In the genomic region with DNA sequence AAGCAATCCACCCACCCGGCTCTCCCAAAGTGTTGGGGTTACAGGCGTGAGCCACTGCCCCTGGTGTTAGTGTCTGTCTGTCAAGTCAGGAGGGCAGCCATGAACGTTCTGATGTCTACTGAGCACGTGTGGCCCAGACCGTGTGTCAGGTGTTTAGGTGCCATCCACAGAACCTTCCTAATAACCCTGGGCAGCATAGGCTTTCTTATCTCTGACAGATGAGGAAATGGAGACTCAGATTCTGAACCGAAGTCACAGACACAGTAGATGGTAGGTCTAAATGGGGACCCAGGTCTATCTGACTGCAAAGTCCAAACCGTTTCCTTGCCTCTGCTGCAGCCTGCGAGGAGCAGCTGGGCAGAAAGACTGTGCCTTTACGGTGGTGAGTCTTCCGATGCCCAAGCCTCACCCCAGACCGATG, we compare ENCODE assay signal across 8 cellular contexts. TPM values are rescaled to one million over a fixed set of nuclear protein-coding genes. Genes with fewer than 3 reads are reported as not detected.
DNase-seq lines count a peak whose midpoint lies in the region; TF ChIP-seq lines count a peak whose summit lies in the region.

No MANE protein-coding gene starts in this region.

- H3K4me2 ChIP-seq in Loucy (ENCODE audit: low read depth, low read length, poor library complexity, severe bottlenecking) = peak overlapping the region; percentile 81
- no peak overlapping the region for H3K4me2 ChIP-seq in neural cell (ENCODE audit: low read length)

- no peak overlapping the region for H3K27ac ChIP-seq in neural cell (ENCODE audit: low read length)

- H4K20me1 ChIP-seq in Loucy (ENCODE audit: insufficient read depth, low read length, poor library complexity, severe bottlenecking) (no peaks in the 10 kb centered on the region), neural cell (ENCODE audit: insufficient read depth) (no peaks in the 10 kb centered on the region)

- H3K36me3 ChIP-seq in Loucy (ENCODE audit: insufficient read depth, low read length) (no peaks in the 10 kb centered on the region), neural cell (ENCODE audit: insufficient read depth, low read length) (no peaks in the 10 kb centered on the region)

- no peak for TF ChIP-seq RAD21 in neural cell (conservative IDR thresholded peaks at IDR 0.05)

- H3F3A ChIP-seq in Loucy (ENCODE audit: low read depth) = 0 out of 2 replicates have a peak, but pooled peaks cover 6% of the 10 kb centered on the region
- no peaks in the 10 kb centered on the region for H3F3A ChIP-seq in neural cell (ENCODE audit: insufficient read depth, low read length, poor library complexity, severe bottlenecking)

- H3K4me1 ChIP-seq in Loucy (ENCODE audit: insufficient read depth, low read length, poor library complexity, severe bottlenecking) = peaks cover 37% of the 10 kb centered on the region

- H3K27me3 ChIP-seq in Loucy (ENCODE audit: insufficient read depth, low read length, poor library complexity, severe bottlenecking) = no peaks in the 10 kb centered on the region
- H3K27me3 ChIP-seq in neural cell (ENCODE audit: insufficient read depth, low read depth, low read length) = peaks cover 52% of the 10 kb centered on the region

- H3K4me3 ChIP-seq in Loucy (ENCODE audit: low read length, poor library complexity, severe bottlenecking) (peak overlapping the region; percentile 71), cardiac fibroblast (replicated peaks in 1 of 2; ENCODE audit: low read depth in 2 of 2, low read length in 2 of 2) (peak overlapping the region; percentile 73 to 79), neural cell (ENCODE audit: low read length) (peak overlapping the region; percentile 68)

- TF ChIP-seq EP300 in neural cell (conservative IDR thresholded peaks at IDR 0.05; ENCODE audit: poor library complexity, severe bottlenecking) = no peak

- H3K9ac ChIP-seq in Loucy (ENCODE audit: low read depth, low read length, poor library complexity, severe bottlenecking) = no peak overlapping the region
- H3K9ac ChIP-seq in neural cell (ENCODE audit: low read length) = no peak overlapping the region

- H3K9me2 ChIP-seq in Loucy (replicated peaks; ENCODE audit: low read depth, low read length) = no peaks in the 10 kb centered on the region
- H3K9me2 ChIP-seq in neural cell (ENCODE audit: insufficient read depth, low read length) = no peaks in the 10 kb centered on the region

- DNase-seq in D341Med (ENCODE audit: low spot score) (peak; percentile 18), cardiac fibroblast (ENCODE audit: low read depth in 2 of 2) (no peak), cortex of kidney (lab: John Stamatoyannopoulos, UW) (no peak), AG08395 (ENCODE audit: low spot score) (no peak), NCI-H1092 treated with DMSO at 0.1 percent for 48 hours (lab: John Stamatoyannopoulos, UW) (no peak), HT-29 (ENCODE audit: low spot score) (no peak)

- H3K9me3 ChIP-seq in Loucy (ENCODE audit: insufficient read depth, low read depth, low read length) (no peaks in the 10 kb centered on the region), neural cell (ENCODE audit: low read length) (no peaks in the 10 kb centered on the region)

- H2AFZ ChIP-seq in Loucy (ENCODE audit: low read length) (peak overlapping the region; percentile 18), neural cell (ENCODE audit: low read depth, low read length) (no peak overlapping the region)

- no peaks in the 10 kb centered on the region for H3K79me2 ChIP-seq in Loucy (ENCODE audit: insufficient read depth, low read length)
- H3K79me2 ChIP-seq in neural cell (replicated peaks; ENCODE audit: insufficient read depth, low read length) = no peaks in the 10 kb centered on the region

- TF ChIP-seq CTCF in Loucy (conservative IDR thresholded peaks at IDR 0.05; ENCODE audit: low read length) = no peak
- no peak for TF ChIP-seq CTCF in cardiac fibroblast (IDR thresholded peaks at IDR 0.05; ENCODE audit: low read depth, low read length)
- no peak for TF ChIP-seq CTCF in neural cell (IDR thresholded peaks at IDR 0.05; ENCODE audit: poor library complexity, severe bottlenecking)

TF ChIP-seq in neural cell, 6 proteins besides CTCF, POLR2A, EP300 and RAD21:
- no peak for TF ChIP-seq MXI1 (conservative IDR thresholded peaks at IDR 0.05; ENCODE audit: poor library complexity, severe bottlenecking)
- TF ChIP-seq, protein P1, sequence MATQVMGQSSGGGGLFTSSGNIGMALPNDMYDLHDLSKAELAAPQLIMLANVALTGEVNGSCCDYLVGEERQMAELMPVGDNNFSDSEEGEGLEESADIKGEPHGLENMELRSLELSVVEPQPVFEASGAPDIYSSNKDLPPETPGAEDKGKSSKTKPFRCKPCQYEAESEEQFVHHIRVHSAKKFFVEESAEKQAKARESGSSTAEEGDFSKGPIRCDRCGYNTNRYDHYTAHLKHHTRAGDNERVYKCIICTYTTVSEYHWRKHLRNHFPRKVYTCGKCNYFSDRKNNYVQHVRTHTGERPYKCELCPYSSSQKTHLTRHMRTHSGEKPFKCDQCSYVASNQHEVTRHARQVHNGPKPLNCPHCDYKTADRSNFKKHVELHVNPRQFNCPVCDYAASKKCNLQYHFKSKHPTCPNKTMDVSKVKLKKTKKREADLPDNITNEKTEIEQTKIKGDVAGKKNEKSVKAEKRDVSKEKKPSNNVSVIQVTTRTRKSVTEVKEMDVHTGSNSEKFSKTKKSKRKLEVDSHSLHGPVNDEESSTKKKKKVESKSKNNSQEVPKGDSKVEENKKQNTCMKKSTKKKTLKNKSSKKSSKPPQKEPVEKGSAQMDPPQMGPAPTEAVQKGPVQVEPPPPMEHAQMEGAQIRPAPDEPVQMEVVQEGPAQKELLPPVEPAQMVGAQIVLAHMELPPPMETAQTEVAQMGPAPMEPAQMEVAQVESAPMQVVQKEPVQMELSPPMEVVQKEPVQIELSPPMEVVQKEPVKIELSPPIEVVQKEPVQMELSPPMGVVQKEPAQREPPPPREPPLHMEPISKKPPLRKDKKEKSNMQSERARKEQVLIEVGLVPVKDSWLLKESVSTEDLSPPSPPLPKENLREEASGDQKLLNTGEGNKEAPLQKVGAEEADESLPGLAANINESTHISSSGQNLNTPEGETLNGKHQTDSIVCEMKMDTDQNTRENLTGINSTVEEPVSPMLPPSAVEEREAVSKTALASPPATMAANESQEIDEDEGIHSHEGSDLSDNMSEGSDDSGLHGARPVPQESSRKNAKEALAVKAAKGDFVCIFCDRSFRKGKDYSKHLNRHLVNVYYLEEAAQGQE (IDR thresholded peaks at IDR 0.05; ENCODE audit: borderline replicate concordance) = no peak
- no peak for TF ChIP-seq POLR2AphosphoS5 (IDR thresholded peaks at IDR 0.05)
- no peak for TF ChIP-seq EZH2 (IDR thresholded peaks at IDR 0.05; ENCODE audit: borderline replicate concordance, insufficient read depth, low read length, poor library complexity, severe bottlenecking)
- TF ChIP-seq SMC3 (conservative IDR thresholded peaks at IDR 0.05; ENCODE audit: poor library complexity) = no peak
- no peak for TF ChIP-seq TAF1 (IDR thresholded peaks at IDR 0.05; ENCODE audit: low read depth)
TF ChIP-seq in neural cell: peak in this region for 0.

RNA-seq across cellular contexts. Expression of a gene that starts 0.6 kb away (rescaled TPM):
- not detected in 2 replicates for polyA plus RNA-seq in neural cell
- not detected in 2 replicates for polyA minus RNA-seq in neural cell
- total RNA-seq in HT-29 (2014; rRNA removed; shearing (Covaris generic)) = 3.1 and 4.4 TPM in 2 replicates
